ENCODE assay signal across 10 cellular contexts in genomic region chr10:82811621-82812020, GRCh38.
A peak's percentile ranks its signal among the peaks of the same experiment; 100 is the strongest.
DNase-seq lines count a peak whose midpoint lies in the region; ATAC-seq, FAIRE-seq and TF ChIP-seq lines count a peak whose summit lies in the region.
"Had no signal": no experiment of that assay in that cellular context is flagged by ENCODE, and none has a peak within 500 bp of the region (broad histone marks: within the 10 kb centered on the region; RNA-seq: fewer than 3 reads in every experiment).

No MANE protein-coding gene starts in this region.

- no peaks in the 10 kb centered on the region for H4K20me1 ChIP-seq in GM23248 (ENCODE audit: insufficient read depth)

- H3K27ac ChIP-seq in GM23248 (no peak overlapping the region), kidney (ENCODE audit: low read depth in 2 of 2, low read length in 2 of 2) (no peak overlapping the region)

- H3K9me2 ChIP-seq in GM23248 (ENCODE audit: insufficient read depth), result no peaks in the 10 kb centered on the region

- H3K79me2 ChIP-seq in GM23248 (ENCODE audit: insufficient read depth), result no peaks in the 10 kb centered on the region

- H3K4me1 ChIP-seq in GM23248 (ENCODE audit: insufficient read depth), result no peaks in the 10 kb centered on the region
- no peaks in the 10 kb centered on the region for H3K4me1 ChIP-seq in kidney (ENCODE audit: control insufficient read depth in 1 of 2, insufficient read depth in 1 of 2, low read depth in 1 of 2, low read length in 2 of 2)

- no peak overlapping the region for H3K4me2 ChIP-seq in GM23248 (ENCODE audit: unreplicated experiment)

- H3K4me3 ChIP-seq in GM23248 (no peak overlapping the region), kidney (ENCODE audit: low read length in 2 of 2) (no peak overlapping the region)

- 29 to 55% methylated on average over 1 of the region's 1 CpG for WGBS in GM23248 (ENCODE audit: low coverage in 1 of 2, low lambda C conversion rate in 2 of 2, missing lambda C conversion rate in 2 of 2), 2 experiments

- in situ Hi-C loops in GM23248 (cut with MboI), result no loop called here

- no peak overlapping the region for H2AFZ ChIP-seq in GM23248

- H3K9ac ChIP-seq in GM23248 (no peak overlapping the region), kidney (ENCODE audit: low read length in 2 of 2) (no peak overlapping the region)

- H3K36me3 ChIP-seq in GM23248 (ENCODE audit: low read depth) (no peaks in the 10 kb centered on the region), kidney (ENCODE audit: control insufficient read depth in 1 of 2, insufficient read depth in 2 of 2, low read length in 2 of 2) (no peaks in the 10 kb centered on the region)

- peak; percentile 45 for DNase-seq in DMS53 treated with DMSO at 0.1 percent for 48 hours (lab: John Stamatoyannopoulos, UW; ENCODE audit: unreplicated experiment)
- peak; percentile 32 for DNase-seq in GM23248
- DNase-seq in kidney, result no peak
- no peak for DNase-seq in NCI-H524 treated with DMSO at 0.1 percent for 48 hours (lab: John Stamatoyannopoulos, UW)
- no peak for DNase-seq in stimulated activated CD4-positive, alpha-beta T cell treated with anti-CD3 and anti-CD28 coated beads, Interleukin-4, amount 100 ng/mL, for 24 hours
- DNase-seq in middle frontal gyrus (ENCODE audit: extremely low spot score, low spot score), result no peak
- DNase-seq: stimulated activated CD4-positive, alpha-beta T cell treated with anti-CD3 and anti-CD28 coated beads, Interleukin-2, amount 100 ng/mL, for 24 hours had no signal

- no peaks in the 10 kb centered on the region for H3K27me3 ChIP-seq in GM23248 (replicated peaks; ENCODE audit: insufficient read depth)

- intact Hi-C loops in kidney (cut with DNase I), result no loop called here

- no peak for FAIRE-seq in kidney (lab: Jason Lieb, UNC)

- H3K9me3 ChIP-seq in GM23248 (ENCODE audit: low read depth), result no peaks in the 10 kb centered on the region
- no peaks in the 10 kb centered on the region for H3K9me3 ChIP-seq in kidney (ENCODE audit: control insufficient read depth in 1 of 2, low read length in 2 of 2)

- peak; percentile 54; the same call in 2 of the 3 replicates for ATAC-seq in SK-N-SH treated with all-trans-retinoic acid at 6 μM for 48 hours
- ATAC-seq in HG03521 (IDR thresholded peaks at IDR 0.05; ENCODE audit: unreplicated experiment), result no peak
- ATAC-seq: esophagus mucosa had no signal

- TF ChIP-seq CTCF in kidney (IDR thresholded peaks at IDR 0.05; ENCODE audit: borderline replicate concordance, extremely low read depth, insufficient read depth), result peak; percentile 20

- H3F3A ChIP-seq in GM23248 (ENCODE audit: insufficient read depth), result no peaks in the 10 kb centered on the region

TF ChIP-seq in SK-N-SH treated with all-trans-retinoic acid at 6 μM for 48 hours, 23 proteins besides CTCF, POLR2A, EP300 and RAD21:
- TF ChIP-seq PATZ1 (CRISPR knock-in tag; IDR thresholded peaks at IDR 0.05; ENCODE audit: borderline replicate concordance), result no peak
- TF ChIP-seq ZNF70 (CRISPR knock-in tag; IDR thresholded peaks at IDR 0.05), result no peak

Comparison
In these comparisons a context has a peak if more than half of its experiments do, and no peak if none do; other contexts are left out.
1. DNase-seq: peak in DMS53 treated with DMSO at 0.1 percent for 48 hours (single experiment) and GM23248 (single experiment); none in kidney (single experiment), NCI-H524 treated with DMSO at 0.1 percent for 48 hours (single experiment), stimulated activated CD4-positive, alpha-beta T cell treated with anti-CD3 and anti-CD28 coated beads, Interleukin-4, amount 100 ng/mL, for 24 hours (single experiment) and middle frontal gyrus (single experiment).